ENCODE assay signal across 8 cellular contexts in genomic region chr7:13981070-13981469, GRCh38. TPM values are rescaled to one million over a fixed set of nuclear protein-coding genes. Genes with fewer than 3 reads are reported as not detected.
DNase-seq lines count a peak whose midpoint lies in the region; ATAC-seq and TF ChIP-seq lines count a peak whose summit lies in the region.

No MANE protein-coding gene starts in this region.

- peaks cover 25% of the 10 kb centered on the region for H3K4me1 Mint-ChIP-seq in chondrocyte (ENCODE audit: low read depth)
- H3K4me1 Mint-ChIP-seq in activated T-helper 2 cell treated with anti-CD3 and anti-CD28 coated beads, Interferon-gamma antibody, Interleukin-2, Interleukin-4, amounts not matched to agents 10 μg/mL and 5 μg/mL and 100 μg/mL, durations not matched to agents 14 hours and 24 hours and 36 hours (ENCODE audit: low read depth), result peaks cover 1% of the 10 kb centered on the region

- TF ChIP-seq POLR2A in NB4 (IDR thresholded peaks at IDR 0.05; ENCODE audit: extremely low read depth, insufficient read length), result no peak

- no peaks in the 10 kb centered on the region for H3K36me3 Mint-ChIP-seq in chondrocyte (ENCODE audit: low read depth)
- H3K36me3 Mint-ChIP-seq in activated T-helper 2 cell treated with anti-CD3 and anti-CD28 coated beads, Interferon-gamma antibody, Interleukin-2, Interleukin-4, amounts not matched to agents 10 μg/mL and 5 μg/mL and 100 μg/mL, durations not matched to agents 14 hours and 24 hours and 36 hours (ENCODE audit: low read depth), result no peaks in the 10 kb centered on the region

- no peak overlapping the region for H3K4me3 Mint-ChIP-seq in chondrocyte (ENCODE audit: unreplicated experiment)
- H3K4me3 Mint-ChIP-seq in activated T-helper 2 cell treated with anti-CD3 and anti-CD28 coated beads, Interferon-gamma antibody, Interleukin-2, Interleukin-4, amounts not matched to agents 10 μg/mL and 5 μg/mL and 100 μg/mL, durations not matched to agents 14 hours and 24 hours and 36 hours (ENCODE audit: low read depth), result no peak overlapping the region

- peak overlapping the region; percentile 18 for H3K27ac Mint-ChIP-seq in chondrocyte (ENCODE audit: unreplicated experiment)
- no peak overlapping the region for H3K27ac Mint-ChIP-seq in activated T-helper 2 cell treated with anti-CD3 and anti-CD28 coated beads, Interferon-gamma antibody, Interleukin-2, Interleukin-4, amounts not matched to agents 10 μg/mL and 5 μg/mL and 100 μg/mL, durations not matched to agents 14 hours and 24 hours and 36 hours

- no peak for ATAC-seq in HG02884 (IDR thresholded peaks at IDR 0.05; ENCODE audit: unreplicated experiment)
- no peak for ATAC-seq in GM21723 (IDR thresholded peaks at IDR 0.05; ENCODE audit: unreplicated experiment)

- DNase-seq in AG09319 (ENCODE audit: extremely low read depth, low read depth), result peak; percentile 95
- DNase-seq in NB4 (ENCODE audit: low read depth), result peak; percentile 19
- DNase-seq in chondrocyte (ENCODE audit: low spot score), result no peak
- peak; percentile 55 for DNase-seq in medulla oblongata (ENCODE audit: extremely low spot score)
- no peak for DNase-seq in activated T-helper 2 cell treated with anti-CD3 and anti-CD28 coated beads, Interferon-gamma antibody, Interleukin-2, Interleukin-4, amounts not matched to agents 10 μg/mL and 5 μg/mL and 100 μg/mL, durations not matched to agents 14 hours and 24 hours and 36 hours (ENCODE audit: low spot score)
- DNase-seq in NCI-H2107 treated with DMSO at 0.1 percent for 48 hours (lab: John Stamatoyannopoulos, UW; ENCODE audit: unreplicated experiment), result no peak

- H3K9me3 Mint-ChIP-seq in chondrocyte (ENCODE audit: low read depth), result no peaks in the 10 kb centered on the region
- no peaks in the 10 kb centered on the region for H3K9me3 Mint-ChIP-seq in activated T-helper 2 cell treated with anti-CD3 and anti-CD28 coated beads, Interferon-gamma antibody, Interleukin-2, Interleukin-4, amounts not matched to agents 10 μg/mL and 5 μg/mL and 100 μg/mL, durations not matched to agents 14 hours and 24 hours and 36 hours

- intact Hi-C loops in activated T-helper 2 cell treated with anti-CD3 and anti-CD28 coated beads, Interferon-gamma antibody, Interleukin-2, Interleukin-4, amounts not matched to agents 10 μg/mL and 5 μg/mL and 100 μg/mL, durations not matched to agents 14 hours and 24 hours and 36 hours (cut with micrococcal nuclease), result no loop called here

- no peak for TF ChIP-seq CTCF in AG09319 (IDR thresholded peaks at IDR 0.05; ENCODE audit: low read depth, low read length)
- TF ChIP-seq CTCF in NB4 (IDR thresholded peaks at IDR 0.05; ENCODE audit: low read depth, low read length), result no peak
- TF ChIP-seq CTCF in chondrocyte (IDR thresholded peaks at IDR 0.05), result no peak

- H3K27me3 Mint-ChIP-seq in chondrocyte (ENCODE audit: low read depth), result no peaks in the 10 kb centered on the region
- peaks cover 2% of the 10 kb centered on the region for H3K27me3 Mint-ChIP-seq in activated T-helper 2 cell treated with anti-CD3 and anti-CD28 coated beads, Interferon-gamma antibody, Interleukin-2, Interleukin-4, amounts not matched to agents 10 μg/mL and 5 μg/mL and 100 μg/mL, durations not matched to agents 14 hours and 24 hours and 36 hours (ENCODE audit: low read depth)

- no peak overlapping the region for H3K4me3 ChIP-seq in NB4 (ENCODE audit: low read depth, low read length)

RNA-seq across cellular contexts. Expression of gene ETV1, which starts 8.4 kb away (rescaled TPM):
- total RNA-seq in chondrocyte, result 1.5 to 4.5 TPM (median 2.7 TPM) in 3 replicates
- total RNA-seq in activated T-helper 2 cell treated with anti-CD3 and anti-CD28 coated beads, Interferon-gamma antibody, Interleukin-2, Interleukin-4, amounts not matched to agents 10 μg/mL and 5 μg/mL and 100 μg/mL, durations not matched to agents 14 hours and 24 hours and 36 hours, result 0.05 and 0.53 TPM in 2 replicates

Comparison
In these comparisons a context has a peak if more than half of its experiments do, and no peak if none do; other contexts are left out.
1. DNase-seq: peak in AG09319 (single experiment), NB4 (single experiment) and medulla oblongata (single experiment); none in chondrocyte (single experiment), activated T-helper 2 cell treated with anti-CD3 and anti-CD28 coated beads, Interferon-gamma antibody, Interleukin-2, Interleukin-4, amounts not matched to agents 10 μg/mL and 5 μg/mL and 100 μg/mL, durations not matched to agents 14 hours and 24 hours and 36 hours (single experiment) and NCI-H2107 treated with DMSO at 0.1 percent for 48 hours (single experiment).